Comparison of ENCODE assay signal across 10 cellular contexts in the genomic region with DNA sequence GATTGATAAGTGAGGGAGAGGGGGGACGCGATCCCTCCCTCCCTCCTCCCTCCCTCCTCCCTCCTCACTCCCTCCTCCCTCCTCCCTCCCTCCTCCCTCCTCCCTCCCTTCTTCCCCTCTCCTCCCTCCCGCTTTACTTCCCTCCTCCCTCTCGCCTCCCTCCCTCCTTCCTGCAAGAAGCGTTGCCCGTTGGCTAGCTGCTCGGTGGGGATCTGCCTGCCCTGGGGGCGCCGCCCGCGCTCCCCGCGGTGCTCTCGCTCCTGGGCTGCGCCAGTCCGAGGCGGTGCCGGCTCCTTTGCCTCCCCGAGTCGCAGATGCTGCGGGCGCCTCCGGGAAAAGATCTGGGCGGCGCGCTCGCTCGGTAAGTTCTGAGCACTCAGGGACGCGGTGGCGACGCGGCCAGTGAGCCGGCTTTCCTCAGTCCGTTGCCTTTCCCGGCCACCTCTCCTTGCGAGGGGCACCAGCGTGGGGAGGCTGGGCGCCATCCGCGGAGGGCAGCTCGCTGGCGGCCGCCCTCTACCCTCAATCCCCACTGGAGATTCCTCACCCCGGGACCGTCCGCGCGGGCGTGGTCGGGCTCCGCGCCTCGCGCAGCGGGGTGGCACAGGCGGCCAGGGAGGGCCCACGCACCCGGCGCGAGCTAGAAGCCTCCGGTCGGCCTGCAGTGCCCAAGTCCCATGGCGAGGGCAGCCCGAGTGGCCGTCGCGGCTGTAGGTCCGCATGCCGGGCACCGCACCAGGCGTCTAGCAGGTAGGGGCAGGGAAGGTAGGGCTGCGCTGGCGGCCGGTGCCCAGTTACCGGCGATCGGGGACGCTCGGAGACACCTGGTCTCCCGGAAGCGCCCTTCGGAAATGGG. TPM values are rescaled to one million over a fixed set of nuclear protein-coding genes. Genes with fewer than 3 reads are reported as not detected.
DNase-seq lines count a peak whose midpoint lies in the region; ATAC-seq and TF ChIP-seq lines count a peak whose summit lies in the region.
"Had no signal": no experiment of that assay in that cellular context is flagged by ENCODE, and none has a peak within 500 bp of the region (broad histone marks: within the 10 kb centered on the region; RNA-seq: fewer than 3 reads in every experiment).

A gene with protein sequence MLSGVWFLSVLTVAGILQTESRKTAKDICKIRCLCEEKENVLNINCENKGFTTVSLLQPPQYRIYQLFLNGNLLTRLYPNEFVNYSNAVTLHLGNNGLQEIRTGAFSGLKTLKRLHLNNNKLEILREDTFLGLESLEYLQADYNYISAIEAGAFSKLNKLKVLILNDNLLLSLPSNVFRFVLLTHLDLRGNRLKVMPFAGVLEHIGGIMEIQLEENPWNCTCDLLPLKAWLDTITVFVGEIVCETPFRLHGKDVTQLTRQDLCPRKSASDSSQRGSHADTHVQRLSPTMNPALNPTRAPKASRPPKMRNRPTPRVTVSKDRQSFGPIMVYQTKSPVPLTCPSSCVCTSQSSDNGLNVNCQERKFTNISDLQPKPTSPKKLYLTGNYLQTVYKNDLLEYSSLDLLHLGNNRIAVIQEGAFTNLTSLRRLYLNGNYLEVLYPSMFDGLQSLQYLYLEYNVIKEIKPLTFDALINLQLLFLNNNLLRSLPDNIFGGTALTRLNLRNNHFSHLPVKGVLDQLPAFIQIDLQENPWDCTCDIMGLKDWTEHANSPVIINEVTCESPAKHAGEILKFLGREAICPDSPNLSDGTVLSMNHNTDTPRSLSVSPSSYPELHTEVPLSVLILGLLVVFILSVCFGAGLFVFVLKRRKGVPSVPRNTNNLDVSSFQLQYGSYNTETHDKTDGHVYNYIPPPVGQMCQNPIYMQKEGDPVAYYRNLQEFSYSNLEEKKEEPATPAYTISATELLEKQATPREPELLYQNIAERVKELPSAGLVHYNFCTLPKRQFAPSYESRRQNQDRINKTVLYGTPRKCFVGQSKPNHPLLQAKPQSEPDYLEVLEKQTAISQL (plus strand): TSS at position 164 of the 856 bp plus-strand sequence. CDS start 4,597 bp downstream, outside the sequence.

- H3K9me2 ChIP-seq in PC-3 (replicated peaks; ENCODE audit: low read length) = no peaks in the 10 kb centered on the region

- no peaks in the 10 kb centered on the region for H3F3A ChIP-seq in PC-3 (ENCODE audit: low read length, unreplicated experiment)

- 2 to 27% methylated on average over 9 to 81 of the region's 83 CpGs for WGBS in lung, 2 donors

- H3K27ac ChIP-seq in PC-3 (ENCODE audit: low read length) (no peak within 1 kb of the TSS), dorsolateral prefrontal cortex (peak within 1 kb of the TSS in 58 of 59 donors; percentile 9 to 91 (median 84)), lung (ENCODE audit: low read depth in 1 of 2, low read length in 1 of 2) (no peak within 1 kb of the TSS), thoracic aorta (no peak within 1 kb of the TSS)
- no peak within 1 kb of the TSS for H3K27ac ChIP-seq in effector memory CD4-positive, alpha-beta T cell (ENCODE audit: insufficient read depth, low read length, poor library complexity, severe bottlenecking)

- no peaks in the 10 kb centered on the region for H4K20me1 ChIP-seq in PC-3 (ENCODE audit: low read length)

- ATAC-seq in PC-3 (no peak), lung (ENCODE audit: insufficient read depth, low FRiP score) (peak; percentile 13), thoracic aorta (ENCODE audit: insufficient number of reproducible peaks, low FRiP score, low read depth) (no peak)
- ATAC-seq: activated CD4-positive, CD25-positive, alpha-beta regulatory T cell treated with anti-CD3 and anti-CD28 coated beads, Interleukin-2, amount 50 U/mL, for 24 hours; activated naive CD8-positive, alpha-beta T cell treated with anti-CD3 and anti-CD28 coated beads, Interleukin-2, amount 50 U/mL, for 24 hours had no signal

- H2AFZ ChIP-seq in PC-3 (ENCODE audit: low read length) = no peak within 1 kb of the TSS

- H3K79me2 ChIP-seq in PC-3 (ENCODE audit: low read length) = no peaks in the 10 kb centered on the region

- H3K27me3 ChIP-seq in PC-3 (ENCODE audit: low read length) (peaks cover 64% of the 10 kb centered on the region), dorsolateral prefrontal cortex (peaks cover 0 to 70% (median 18%) of the 10 kb centered on the region in 45 donors), lung (ENCODE audit: control insufficient read depth, insufficient read depth) (peaks cover 4% of the 10 kb centered on the region), thoracic aorta (replicated peaks; ENCODE audit: insufficient read depth) (no peaks in the 10 kb centered on the region)
- H3K27me3 ChIP-seq in effector memory CD4-positive, alpha-beta T cell (replicated peaks; ENCODE audit: control insufficient read depth, insufficient read depth, low read length, poor library complexity, severe bottlenecking) = no peaks in the 10 kb centered on the region

- TF ChIP-seq CTCF in PC-3 (conservative IDR thresholded peaks at IDR 0.05; ENCODE audit: low read depth, low read length) (no peak), dorsolateral prefrontal cortex (IDR thresholded peaks at IDR 0.05 in 54 of 56, conservative IDR thresholded peaks at IDR 0.05 in 2 of 56; ENCODE audit: low read depth in 1 of 56, partially characterized antibody in 56 of 56) (no peak), lung (IDR thresholded peaks at IDR 0.05; ENCODE audit: control extremely low read depth, extremely low read depth) (no peak), thoracic aorta (IDR thresholded peaks at IDR 0.05) (no peak)

- intact Hi-C loops in PC-3 (cut with micrococcal nuclease) = no loop called here
- intact Hi-C loops in dorsolateral prefrontal cortex (cut with DNase I) = loop anchor here in 1 of 2 donors (10.0 kb wide), 1 partner anchor 413 kb away; no protein-coding TSS in a partner anchor

- no peak within 1 kb of the TSS for H3K9ac ChIP-seq in PC-3 (ENCODE audit: low read length)

- H3K4me3 ChIP-seq in PC-3 (ENCODE audit: low read length) = no peak within 1 kb of the TSS
- H3K4me3 ChIP-seq in dorsolateral prefrontal cortex = peak within 1 kb of the TSS; percentile 29 to 79 (median 64)
- H3K4me3 ChIP-seq in lung = no peak within 1 kb of the TSS
- peak within 1 kb of the TSS; percentile 51 for H3K4me3 ChIP-seq in thoracic aorta
- no peak within 1 kb of the TSS for H3K4me3 ChIP-seq in effector memory CD4-positive, alpha-beta T cell (ENCODE audit: insufficient read depth, low read depth, low read length, poor library complexity, severe bottlenecking)

- H3K4me1 ChIP-seq in PC-3 (ENCODE audit: insufficient read depth, low read length) = no peaks in the 10 kb centered on the region
- H3K4me1 ChIP-seq in lung (ENCODE audit: control insufficient read depth in 2 of 2, insufficient read depth in 2 of 2, low read length in 2 of 2) = no peaks in the 10 kb centered on the region
- no peaks in the 10 kb centered on the region for H3K4me1 ChIP-seq in thoracic aorta (ENCODE audit: control insufficient read depth in 1 of 2, low read depth in 2 of 2)
- H3K4me1 ChIP-seq in effector memory CD4-positive, alpha-beta T cell (ENCODE audit: control insufficient read depth, insufficient read depth, low read length, poor library complexity, severe bottlenecking) = no peaks in the 10 kb centered on the region

- no peak for DNase-seq in PC-3
- peak in 6 of 10 donors; percentile 51 to 70 (median 58) for DNase-seq in dorsolateral prefrontal cortex
- DNase-seq in lung (ENCODE audit: low spot score) = no peak
- DNase-seq in thoracic aorta (ENCODE audit: low spot score) = no peak
- no peak for DNase-seq in foreskin melanocyte
- DNase-seq in NCI-H2081 treated with DMSO at 0.1 percent for 48 hours (lab: John Stamatoyannopoulos, UW) = no peak
- DNase-seq in effector memory CD4-positive, alpha-beta T cell = no peak
- DNase-seq: activated naive CD8-positive, alpha-beta T cell treated with anti-CD3 and anti-CD28 coated beads, Interleukin-2, amount 50 U/mL, for 24 hours had no signal

- no TSS peak for BruUV-seq in PC-3 (replicated peaks; lab: Mats Ljungman, UMichigan)

- POLR2A ChIA-PET in PC-3 (lab: Charles Lee; ENCODE audit: unreplicated experiment) = no interaction called here

- CTCF ChIA-PET in PC-3 (lab: Charles Lee) = no interaction called here

- no peaks in the 10 kb centered on the region for H3K9me3 ChIP-seq in PC-3 (ENCODE audit: low read length)
- peaks cover 0 to 10% of the 10 kb centered on the region in 2 donors for H3K9me3 ChIP-seq in lung (ENCODE audit: control insufficient read depth in 2 of 2, insufficient read depth in 1 of 2, low read length in 1 of 2)
- H3K9me3 ChIP-seq in thoracic aorta = no peaks in the 10 kb centered on the region
- H3K9me3 ChIP-seq in effector memory CD4-positive, alpha-beta T cell (ENCODE audit: control insufficient read depth, low read length) = no peaks in the 10 kb centered on the region

- H3K4me2 ChIP-seq in PC-3 (ENCODE audit: low read length) = 0 out of 2 replicates have a peak within 1 kb of the TSS, but pooled peaks have one; percentile 19

- H3K36me3 ChIP-seq in PC-3 (ENCODE audit: low read depth, low read length) (no peaks in the 10 kb centered on the region), lung (ENCODE audit: control insufficient read depth in 2 of 2, insufficient read depth in 2 of 2, low read length in 2 of 2) (no peaks in the 10 kb centered on the region), thoracic aorta (no peaks in the 10 kb centered on the region)
- H3K36me3 ChIP-seq in effector memory CD4-positive, alpha-beta T cell (ENCODE audit: control insufficient read depth, insufficient read depth, low read length) = no peaks in the 10 kb centered on the region

RNA-seq across cellular contexts. Expression of the gene that starts here (rescaled TPM):
- total RNA-seq in PC-3 (2014; rRNA removed) (0.07 TPM in 1 of 2 replicates, not detected in the other), dorsolateral prefrontal cortex (10 to 100 TPM; 16.2 to 37.4 (median 25.2) TPM), lung (1 to 10 TPM; 1.2 to 1.7 TPM), thoracic aorta (under 1 TPM; 0.14 to 0.42 TPM)
- polyA plus RNA-seq in lung = under 1 TPM; 0.18 to 0.24 TPM
- total RNA-seq: glomerular endothelial cell had no signal

Comparison
In these comparisons a context has a peak if more than half of its experiments do, and no peak if none do; other contexts are left out.
1. RNA of the gene that starts here (total RNA-seq): 16.2 to 37.4 TPM in dorsolateral prefrontal cortex; 1.2 to 1.7 TPM in lung, 0.14 to 0.42 TPM in thoracic aorta and 0.07 TPM in PC-3; every median in the first group is over 4 times any median in the second.
2. DNase-seq: peak in dorsolateral prefrontal cortex (6 of 10); none in PC-3 (single experiment), lung (single experiment), thoracic aorta (single experiment), foreskin melanocyte (single experiment), NCI-H2081 treated with DMSO at 0.1 percent for 48 hours (single experiment) and effector memory CD4-positive, alpha-beta T cell (0 of 3).
3. H3K27ac ChIP-seq: peak in dorsolateral prefrontal cortex (58 of 59); none in PC-3 (single experiment), lung (0 of 2), thoracic aorta (0 of 2) and effector memory CD4-positive, alpha-beta T cell (single experiment).
4. H3K4me3 ChIP-seq: peak in dorsolateral prefrontal cortex (59 of 59) and thoracic aorta (single experiment); none in PC-3 (single experiment), lung (single experiment) and effector memory CD4-positive, alpha-beta T cell (single experiment).